1 cellular context compared by ENCODE assay signal in the genomic region with DNA sequence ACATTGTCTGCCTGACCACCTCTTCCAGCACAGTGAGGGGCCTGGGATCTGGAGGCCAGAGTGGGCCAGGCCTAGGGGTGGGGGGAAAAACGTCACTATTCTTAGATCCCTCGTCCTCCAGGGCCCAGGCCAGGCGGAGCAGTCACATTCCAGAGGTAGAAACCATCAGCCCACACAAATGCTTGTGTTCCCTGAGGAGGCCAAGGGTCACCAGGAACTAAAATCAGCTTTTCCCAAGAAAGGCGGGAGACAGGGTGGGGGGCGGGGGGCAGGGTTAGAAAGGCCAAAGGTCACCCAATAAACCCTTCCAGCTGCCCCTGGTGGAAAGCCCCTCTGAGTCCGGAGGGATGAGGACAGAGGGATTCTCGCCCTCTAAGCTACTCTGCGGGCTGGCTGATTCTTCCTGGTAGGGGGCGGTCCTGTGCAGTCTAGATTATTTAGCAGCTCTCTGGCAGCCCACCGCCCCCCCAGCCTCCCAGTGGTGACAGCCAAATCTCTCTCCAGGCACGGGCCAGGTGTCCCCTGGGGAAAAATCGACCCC.
TF ChIP-seq lines count a peak whose summit lies in the region.

No MANE protein-coding gene starts in this region.

TF ChIP-seq in HepG2, 621 proteins besides CTCF, POLR2A, EP300 and RAD21:
- TF ChIP-seq, protein P1, sequence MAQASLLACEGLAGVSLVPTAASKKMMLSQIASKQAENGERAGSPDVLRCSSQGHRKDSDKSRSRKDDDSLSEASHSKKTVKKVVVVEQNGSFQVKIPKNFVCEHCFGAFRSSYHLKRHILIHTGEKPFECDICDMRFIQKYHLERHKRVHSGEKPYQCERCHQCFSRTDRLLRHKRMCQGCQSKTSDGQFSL (CRISPR knock-in tag; IDR thresholded peaks at IDR 0.05) = 0 out of 2 replicates have a peak, but pooled peaks have one; percentile 53
- TF ChIP-seq HNRNPLL (IDR thresholded peaks at IDR 0.05; ENCODE audit: low read depth, low read length, poor library complexity, severe bottlenecking) (no peak), HNF4A (CRISPR knock-in tag; IDR thresholded peaks at IDR 0.05) (0 out of 2 replicates have a peak, but pooled peaks have one; percentile 5), HOXA3 (CRISPR knock-in tag; IDR thresholded peaks at IDR 0.05) (0 out of 2 replicates have a peak, but pooled peaks have one; percentile 9), SIN3B (IDR thresholded peaks at IDR 0.05; ENCODE audit: low read length) (no peak), ZNF772 (CRISPR knock-in tag; IDR thresholded peaks at IDR 0.05) (0 out of 2 replicates have a peak, but pooled peaks have one; percentile 36), NR2F1 (CRISPR knock-in tag; IDR thresholded peaks at IDR 0.05) (peak in 1 of 2 experiments; percentile 35; a peak in 1 of 4 replicates), ZNF670 (CRISPR knock-in tag; IDR thresholded peaks at IDR 0.05; ENCODE audit: borderline replicate concordance) (no peak), ZNF282 (IDR thresholded peaks at IDR 0.05; ENCODE audit: partially characterized antibody) (no peak), STAG1 (CRISPR knock-in tag; IDR thresholded peaks at IDR 0.05) (no peak), ZNF556 (CRISPR knock-in tag; IDR thresholded peaks at IDR 0.05; ENCODE audit: borderline replicate concordance) (no peak), TEAD3 (CRISPR knock-in tag; optimal IDR thresholded peaks at IDR 0.05; ENCODE audit: borderline replicate concordance) (peak; percentile 53), NR2F6 (IDR thresholded peaks at IDR 0.05) (peak; percentile 56), NR2F6 (CRISPR knock-in tag; IDR thresholded peaks at IDR 0.05) (peak; percentile 39), ELF1 (CRISPR knock-in tag; IDR thresholded peaks at IDR 0.05) (no peak), PPARG (CRISPR knock-in tag; conservative IDR thresholded peaks at IDR 0.05) (0 out of 2 replicates have a peak, but pooled peaks have one; percentile 19), DMAP1 (CRISPR knock-in tag; IDR thresholded peaks at IDR 0.05) (no peak), ZNF263 (CRISPR knock-in tag; IDR thresholded peaks at IDR 0.05) (0 out of 2 replicates have a peak, but pooled peaks have one; percentile 11), HNF4G (IDR thresholded peaks at IDR 0.05; ENCODE audit: borderline replicate concordance, low read depth, low read length) (peak; percentile 18; the same call in 1 of the 2 replicates), HNF4G (CRISPR knock-in tag; IDR thresholded peaks at IDR 0.05; ENCODE audit: borderline replicate concordance, low read depth) (no peak), ZNF460 (CRISPR knock-in tag; IDR thresholded peaks at IDR 0.05; ENCODE audit: borderline replicate concordance) (no peak), ISL2 (CRISPR knock-in tag; IDR thresholded peaks at IDR 0.05) (no peak)
- TF ChIP-seq, protein P2, sequence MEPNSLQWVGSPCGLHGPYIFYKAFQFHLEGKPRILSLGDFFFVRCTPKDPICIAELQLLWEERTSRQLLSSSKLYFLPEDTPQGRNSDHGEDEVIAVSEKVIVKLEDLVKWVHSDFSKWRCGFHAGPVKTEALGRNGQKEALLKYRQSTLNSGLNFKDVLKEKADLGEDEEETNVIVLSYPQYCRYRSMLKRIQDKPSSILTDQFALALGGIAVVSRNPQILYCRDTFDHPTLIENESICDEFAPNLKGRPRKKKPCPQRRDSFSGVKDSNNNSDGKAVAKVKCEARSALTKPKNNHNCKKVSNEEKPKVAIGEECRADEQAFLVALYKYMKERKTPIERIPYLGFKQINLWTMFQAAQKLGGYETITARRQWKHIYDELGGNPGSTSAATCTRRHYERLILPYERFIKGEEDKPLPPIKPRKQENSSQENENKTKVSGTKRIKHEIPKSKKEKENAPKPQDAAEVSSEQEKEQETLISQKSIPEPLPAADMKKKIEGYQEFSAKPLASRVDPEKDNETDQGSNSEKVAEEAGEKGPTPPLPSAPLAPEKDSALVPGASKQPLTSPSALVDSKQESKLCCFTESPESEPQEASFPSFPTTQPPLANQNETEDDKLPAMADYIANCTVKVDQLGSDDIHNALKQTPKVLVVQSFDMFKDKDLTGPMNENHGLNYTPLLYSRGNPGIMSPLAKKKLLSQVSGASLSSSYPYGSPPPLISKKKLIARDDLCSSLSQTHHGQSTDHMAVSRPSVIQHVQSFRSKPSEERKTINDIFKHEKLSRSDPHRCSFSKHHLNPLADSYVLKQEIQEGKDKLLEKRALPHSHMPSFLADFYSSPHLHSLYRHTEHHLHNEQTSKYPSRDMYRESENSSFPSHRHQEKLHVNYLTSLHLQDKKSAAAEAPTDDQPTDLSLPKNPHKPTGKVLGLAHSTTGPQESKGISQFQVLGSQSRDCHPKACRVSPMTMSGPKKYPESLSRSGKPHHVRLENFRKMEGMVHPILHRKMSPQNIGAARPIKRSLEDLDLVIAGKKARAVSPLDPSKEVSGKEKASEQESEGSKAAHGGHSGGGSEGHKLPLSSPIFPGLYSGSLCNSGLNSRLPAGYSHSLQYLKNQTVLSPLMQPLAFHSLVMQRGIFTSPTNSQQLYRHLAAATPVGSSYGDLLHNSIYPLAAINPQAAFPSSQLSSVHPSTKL (CRISPR knock-in tag; IDR thresholded peaks at IDR 0.05) = 0 out of 2 replicates have a peak, but pooled peaks have one; percentile 10
- TF ChIP-seq, protein P3, sequence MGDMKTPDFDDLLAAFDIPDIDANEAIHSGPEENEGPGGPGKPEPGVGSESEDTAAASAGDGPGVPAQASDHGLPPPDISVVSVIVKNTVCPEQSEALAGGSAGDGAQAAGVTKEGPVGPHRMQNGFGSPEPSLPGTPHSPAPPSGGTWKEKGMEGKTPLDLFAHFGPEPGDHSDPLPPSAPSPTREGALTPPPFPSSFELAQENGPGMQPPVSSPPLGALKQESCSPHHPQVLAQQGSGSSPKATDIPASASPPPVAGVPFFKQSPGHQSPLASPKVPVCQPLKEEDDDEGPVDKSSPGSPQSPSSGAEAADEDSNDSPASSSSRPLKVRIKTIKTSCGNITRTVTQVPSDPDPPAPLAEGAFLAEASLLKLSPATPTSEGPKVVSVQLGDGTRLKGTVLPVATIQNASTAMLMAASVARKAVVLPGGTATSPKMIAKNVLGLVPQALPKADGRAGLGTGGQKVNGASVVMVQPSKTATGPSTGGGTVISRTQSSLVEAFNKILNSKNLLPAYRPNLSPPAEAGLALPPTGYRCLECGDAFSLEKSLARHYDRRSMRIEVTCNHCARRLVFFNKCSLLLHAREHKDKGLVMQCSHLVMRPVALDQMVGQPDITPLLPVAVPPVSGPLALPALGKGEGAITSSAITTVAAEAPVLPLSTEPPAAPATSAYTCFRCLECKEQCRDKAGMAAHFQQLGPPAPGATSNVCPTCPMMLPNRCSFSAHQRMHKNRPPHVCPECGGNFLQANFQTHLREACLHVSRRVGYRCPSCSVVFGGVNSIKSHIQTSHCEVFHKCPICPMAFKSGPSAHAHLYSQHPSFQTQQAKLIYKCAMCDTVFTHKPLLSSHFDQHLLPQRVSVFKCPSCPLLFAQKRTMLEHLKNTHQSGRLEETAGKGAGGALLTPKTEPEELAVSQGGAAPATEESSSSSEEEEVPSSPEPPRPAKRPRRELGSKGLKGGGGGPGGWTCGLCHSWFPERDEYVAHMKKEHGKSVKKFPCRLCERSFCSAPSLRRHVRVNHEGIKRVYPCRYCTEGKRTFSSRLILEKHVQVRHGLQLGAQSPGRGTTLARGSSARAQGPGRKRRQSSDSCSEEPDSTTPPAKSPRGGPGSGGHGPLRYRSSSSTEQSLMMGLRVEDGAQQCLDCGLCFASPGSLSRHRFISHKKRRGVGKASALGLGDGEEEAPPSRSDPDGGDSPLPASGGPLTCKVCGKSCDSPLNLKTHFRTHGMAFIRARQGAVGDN (CRISPR knock-in tag; IDR thresholded peaks at IDR 0.05) = peak; percentile 31; the same call in 1 of the 2 replicates
